17 cellular contexts compared by ENCODE assay signal in the genomic region with DNA sequence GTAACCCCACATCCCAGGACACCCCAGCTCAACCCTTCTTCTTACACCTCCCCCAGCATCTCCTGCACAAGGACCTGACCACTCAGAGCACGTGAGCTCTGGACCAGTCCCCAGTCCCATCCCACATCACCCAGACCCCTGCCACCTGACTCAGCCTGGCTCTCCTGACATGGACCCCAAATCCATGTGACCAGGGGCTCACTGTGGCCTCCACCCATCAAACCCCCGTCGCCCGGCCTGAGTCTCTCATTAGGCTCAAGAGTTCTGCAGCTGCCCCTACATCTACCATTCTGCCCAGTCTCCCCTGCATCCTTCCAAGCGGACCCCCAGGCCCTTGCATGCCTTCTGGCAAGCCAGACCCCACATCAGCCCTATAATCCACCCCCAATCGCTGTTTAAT. TPM values are rescaled to one million over a fixed set of nuclear protein-coding genes. Genes with fewer than 3 reads are reported as not detected.
A peak's percentile ranks its signal among the peaks of the same experiment; 100 is the strongest.
DNase-seq lines count a peak whose midpoint lies in the region; ATAC-seq and TF ChIP-seq lines count a peak whose summit lies in the region.
"Had no signal": no experiment of that assay in that cellular context is flagged by ENCODE, and none has a peak within 500 bp of the region (broad histone marks: within the 10 kb centered on the region; RNA-seq: fewer than 3 reads in every experiment).

No MANE protein-coding gene starts in this region.

- H3K4me1 Mint-ChIP-seq in T-helper 1 cell treated with Interleukin-12 subunit alpha and Interleukin-12 subunit beta and Interleukin-4 antibody, amounts not matched to agents 30 μg/mL and 1 μg/mL, for 36 hours (ENCODE audit: low read depth), result peaks cover 49% of the 10 kb centered on the region
- peaks cover 35 to 63% (median 47%) of the 10 kb centered on the region in 4 donors for H3K4me1 Mint-ChIP-seq in CD4-positive, alpha-beta memory T cell
- H3K4me1 Mint-ChIP-seq in activated naive CD8-positive, alpha-beta T cell treated with anti-CD3 and anti-CD28 coated beads, Interleukin-2, amount 10 ng/mL, durations not matched to agents 7 days and 5 days, result peaks cover 54% of the 10 kb centered on the region
- H3K4me1 Mint-ChIP-seq in neural crest cell, result peaks cover 38% of the 10 kb centered on the region

- H3K4me3 Mint-ChIP-seq in T-helper 1 cell treated with Interleukin-12 subunit alpha and Interleukin-12 subunit beta and Interleukin-4 antibody, amounts not matched to agents 30 μg/mL and 1 μg/mL, for 36 hours, result peak overlapping the region; percentile 66
- H3K4me3 Mint-ChIP-seq in CD4-positive, alpha-beta memory T cell, result peak overlapping the region in 5 of 8 donors; percentile 14 to 82 (median 46)
- peak overlapping the region; percentile 100 for H3K4me3 Mint-ChIP-seq in activated naive CD8-positive, alpha-beta T cell treated with anti-CD3 and anti-CD28 coated beads, Interleukin-2, amount 10 ng/mL, durations not matched to agents 7 days and 5 days
- H3K4me3 Mint-ChIP-seq in neural crest cell, result peak overlapping the region; percentile 47

- H3K27ac Mint-ChIP-seq in T-helper 1 cell treated with Interleukin-12 subunit alpha and Interleukin-12 subunit beta and Interleukin-4 antibody, amounts not matched to agents 30 μg/mL and 1 μg/mL, for 36 hours, result peak overlapping the region; percentile 82
- peak overlapping the region in 3 of 7 donors; percentile 30 to 75 (median 50) for H3K27ac Mint-ChIP-seq in CD4-positive, alpha-beta memory T cell
- peak overlapping the region; percentile 99 for H3K27ac Mint-ChIP-seq in activated naive CD8-positive, alpha-beta T cell treated with anti-CD3 and anti-CD28 coated beads, Interleukin-2, amount 10 ng/mL, durations not matched to agents 7 days and 5 days
- peak overlapping the region; percentile 62 for H3K27ac Mint-ChIP-seq in neural crest cell (ENCODE audit: unreplicated experiment)

- no peak for ATAC-seq in activated naive CD8-positive, alpha-beta T cell treated with anti-CD3 and anti-CD28 coated beads, Interleukin-2, amount 10 ng/mL, durations not matched to agents 7 days and 5 days (ENCODE audit: low read depth)

- TF ChIP-seq CTCF in neural crest cell (conservative IDR thresholded peaks at IDR 0.05), result no peak

- H3K36me3 ChIP-seq in CD4-positive, alpha-beta memory T cell (ENCODE audit: insufficient read depth, low read length), result no peaks in the 10 kb centered on the region

- intact Hi-C loops in CD4-positive, alpha-beta memory T cell (cut with micrococcal nuclease), result loop anchor here (5.0 kb wide), 1 partner anchor 51 kb away; no protein-coding TSS in a partner anchor

- no peak overlapping the region for H3K27ac ChIP-seq in CD4-positive, alpha-beta memory T cell (ENCODE audit: low read depth, low read length)
- H3K27ac ChIP-seq: 22Rv1 had no signal

- DNase-seq in T-helper 1 cell (no peak), neural crest cell (ENCODE audit: low read depth, low spot score) (no peak), NCI-H524 (lab: John Stamatoyannopoulos, UW) (no peak), retina (no peak), EL (no peak)
- no peak for DNase-seq in CD4-positive, alpha-beta memory T cell
- DNase-seq in activated naive CD8-positive, alpha-beta T cell treated with anti-CD3 and anti-CD28 coated beads, Interleukin-2, amount 10 ng/mL, durations not matched to agents 7 days and 5 days, result no peak
- DNase-seq: HCEC 1CT; Karpas-422; NCI-H1694 treated with DMSO at 0.1 percent for 48 hours; NCI-H524 treated with DMSO at 0.1 percent for 48 hours; stimulated activated CD4-positive, alpha-beta T cell treated with anti-CD3 and anti-CD28 coated beads, Interleukin-4, amount 100 ng/mL, for 4 hours; stimulated activated naive CD4-positive, alpha-beta T cell; SW 1271 had no signal

- no peaks in the 10 kb centered on the region for H3K27me3 ChIP-seq in CD4-positive, alpha-beta memory T cell (ENCODE audit: insufficient read depth, low read length)

- H3K4me3 ChIP-seq in CD4-positive, alpha-beta memory T cell (ENCODE audit: low read length in 2 of 2), result no peak overlapping the region

- POLR2A ChIA-PET in CD4-positive, alpha-beta memory T cell (lab: Charles Lee; ENCODE audit: partially characterized antibody), result interaction anchor here (1.4 kb wide), 1 partner anchor 24 kb away, joined by 3 read pairs; no protein-coding TSS in a partner anchor
- POLR2A ChIA-PET in activated naive CD8-positive, alpha-beta T cell treated with anti-CD3 and anti-CD28 coated beads, Interleukin-2, amount 10 ng/mL, durations not matched to agents 7 days and 5 days (lab: Charles Lee), result interaction anchor here (0.6 to 1.7 kb wide), 9 partner anchors 10 to 144 kb away, joined by 3 to 11 read pairs (median 3); no protein-coding TSS in a partner anchor

- no peaks in the 10 kb centered on the region for H3K9me3 Mint-ChIP-seq in T-helper 1 cell treated with Interleukin-12 subunit alpha and Interleukin-12 subunit beta and Interleukin-4 antibody, amounts not matched to agents 30 μg/mL and 1 μg/mL, for 36 hours
- no peaks in the 10 kb centered on the region for H3K9me3 Mint-ChIP-seq in CD4-positive, alpha-beta memory T cell
- H3K9me3 Mint-ChIP-seq in activated naive CD8-positive, alpha-beta T cell treated with anti-CD3 and anti-CD28 coated beads, Interleukin-2, amount 10 ng/mL, durations not matched to agents 7 days and 5 days, result no peaks in the 10 kb centered on the region
- H3K9me3 Mint-ChIP-seq in neural crest cell, result no peaks in the 10 kb centered on the region

- no peaks in the 10 kb centered on the region for H3K9me3 ChIP-seq in CD4-positive, alpha-beta memory T cell (ENCODE audit: control insufficient read depth in 1 of 2, low read length in 2 of 2)
- H3K9me3 ChIP-seq: heart right ventricle had no signal

- H3K36me3 Mint-ChIP-seq in T-helper 1 cell treated with Interleukin-12 subunit alpha and Interleukin-12 subunit beta and Interleukin-4 antibody, amounts not matched to agents 30 μg/mL and 1 μg/mL, for 36 hours (ENCODE audit: low read depth), result peaks cover 19% of the 10 kb centered on the region
- H3K36me3 Mint-ChIP-seq in CD4-positive, alpha-beta memory T cell, result no peaks in the 10 kb centered on the region
- peaks cover 28% of the 10 kb centered on the region for H3K36me3 Mint-ChIP-seq in activated naive CD8-positive, alpha-beta T cell treated with anti-CD3 and anti-CD28 coated beads, Interleukin-2, amount 10 ng/mL, durations not matched to agents 7 days and 5 days
- no peaks in the 10 kb centered on the region for H3K36me3 Mint-ChIP-seq in neural crest cell (ENCODE audit: low read depth)

- H3K4me1 ChIP-seq in CD4-positive, alpha-beta memory T cell (ENCODE audit: insufficient read depth, low read length), result peaks cover 44% of the 10 kb centered on the region

- no peaks in the 10 kb centered on the region for H3K27me3 Mint-ChIP-seq in T-helper 1 cell treated with Interleukin-12 subunit alpha and Interleukin-12 subunit beta and Interleukin-4 antibody, amounts not matched to agents 30 μg/mL and 1 μg/mL, for 36 hours (ENCODE audit: low read depth)
- peaks cover 2 to 8% of the 10 kb centered on the region in 2 donors for H3K27me3 Mint-ChIP-seq in CD4-positive, alpha-beta memory T cell
- no peaks in the 10 kb centered on the region for H3K27me3 Mint-ChIP-seq in activated naive CD8-positive, alpha-beta T cell treated with anti-CD3 and anti-CD28 coated beads, Interleukin-2, amount 10 ng/mL, durations not matched to agents 7 days and 5 days
- peaks cover 71% of the 10 kb centered on the region for H3K27me3 Mint-ChIP-seq in neural crest cell (ENCODE audit: low read depth)

- CTCF ChIA-PET in CD4-positive, alpha-beta memory T cell (lab: Charles Lee; ENCODE audit: partially characterized antibody), result interaction anchor here (1.1 kb wide), 1 partner anchor 12 kb away, joined by 3 read pairs; no protein-coding TSS in a partner anchor

RNA-seq across cellular contexts. Expression of a gene that starts 1.9 kb away (rescaled TPM):
- total RNA-seq in CD4-positive, alpha-beta memory T cell, result under 1 TPM; 0.26 to 0.58 TPM
- polyA plus RNA-seq in CD4-positive, alpha-beta memory T cell, result not detected
- 100 to 1,000 TPM; 508 to 564 TPM for total RNA-seq in activated naive CD8-positive, alpha-beta T cell treated with anti-CD3 and anti-CD28 coated beads, Interleukin-2, amount 10 ng/mL, durations not matched to agents 7 days and 5 days
- 0.57 and 1.1 TPM in 2 replicates for total RNA-seq in neural crest cell

RNA-seq across cellular contexts. Expression of a gene that starts 18.2 kb away (rescaled TPM):
- 1 to 10 TPM; 1.1 to 1.6 TPM for total RNA-seq in CD4-positive, alpha-beta memory T cell
- 100 to 1,000 TPM in 1 of 2 donors, 10 to 100 TPM in 1; 23.7 to 103 TPM for polyA plus RNA-seq in CD4-positive, alpha-beta memory T cell
- 100 to 1,000 TPM; 125 to 142 TPM for total RNA-seq in activated naive CD8-positive, alpha-beta T cell treated with anti-CD3 and anti-CD28 coated beads, Interleukin-2, amount 10 ng/mL, durations not matched to agents 7 days and 5 days
- not detected in 2 replicates for total RNA-seq in neural crest cell

RNA-seq across cellular contexts. Expression of a gene that starts 40.8 kb away (rescaled TPM):
- total RNA-seq in CD4-positive, alpha-beta memory T cell, result 10 to 100 TPM; 13.7 to 14.9 TPM
- polyA plus RNA-seq in CD4-positive, alpha-beta memory T cell, result 10 to 100 TPM; 11.3 to 17.5 TPM
- 10 to 100 TPM; 24.2 to 27.5 TPM for total RNA-seq in activated naive CD8-positive, alpha-beta T cell treated with anti-CD3 and anti-CD28 coated beads, Interleukin-2, amount 10 ng/mL, durations not matched to agents 7 days and 5 days
- total RNA-seq in neural crest cell, result 6.2 and 8.7 TPM in 2 replicates

Comparison
In these comparisons a context has a peak if more than half of its experiments do, and no peak if none do; other contexts are left out.
1. H3K4me3 Mint-ChIP-seq: peak in every context shown above with its lines; median percentile 100 in activated naive CD8-positive, alpha-beta T cell treated with anti-CD3 and anti-CD28 coated beads, Interleukin-2, amount 10 ng/mL, durations not matched to agents 7 days and 5 days; 66 in T-helper 1 cell treated with Interleukin-12 subunit alpha and Interleukin-12 subunit beta and Interleukin-4 antibody, amounts not matched to agents 30 μg/mL and 1 μg/mL, for 36 hours; 47 in neural crest cell; 46 in CD4-positive, alpha-beta memory T cell.
2. RNA of a gene that starts 1.9 kb away (total RNA-seq): 508 to 564 TPM in activated naive CD8-positive, alpha-beta T cell treated with anti-CD3 and anti-CD28 coated beads, Interleukin-2, amount 10 ng/mL, durations not matched to agents 7 days and 5 days; 0.57 to 1.1 TPM in neural crest cell and 0.26 to 0.58 TPM in CD4-positive, alpha-beta memory T cell; every median in the first group is over 100 times any median in the second.
3. RNA of a gene that starts 18.2 kb away (total RNA-seq): 125 to 142 TPM in activated naive CD8-positive, alpha-beta T cell treated with anti-CD3 and anti-CD28 coated beads, Interleukin-2, amount 10 ng/mL, durations not matched to agents 7 days and 5 days; 1.1 to 1.6 TPM in CD4-positive, alpha-beta memory T cell and not detected in neural crest cell; every median in the first group is over 10 times any median in the second.